1 cellular context compared by ENCODE assay signal in genomic region chr11:83241291-83241946, GRCh38.
A peak's percentile ranks its signal among the peaks of the same experiment; 100 is the strongest.
TF ChIP-seq lines count a peak whose summit lies in the region.

No MANE protein-coding gene starts in this region.

TF ChIP-seq in K562, 482 proteins besides CTCF, POLR2A, EP300 and RAD21 (continued from another document):
- TF ChIP-seq YY1 (IDR thresholded peaks at IDR 0.05; ENCODE audit: borderline replicate concordance in 1 of 3, control insufficient read depth in 1 of 3, extremely low read depth in 1 of 3, insufficient read depth in 3 of 3, insufficient read length in 1 of 3, insufficient replicate concordance in 2 of 3, low read depth in 1 of 3, low read length in 2 of 3) (no peak), FOS (IDR thresholded peaks at IDR 0.05; ENCODE audit: extremely low read depth, insufficient read length) (peak; percentile 18), ZNF217 (CRISPR knock-in tag; IDR thresholded peaks at IDR 0.05) (no peak), ZNF239 (CRISPR knock-in tag; IDR thresholded peaks at IDR 0.05) (no peak), NCOR1 (IDR thresholded peaks at IDR 0.05) (peak; percentile 26; the same call in 1 of the 2 replicates), JUN (IDR thresholded peaks at IDR 0.05; ENCODE audit: borderline replicate concordance, low read depth, low read length) (peak; percentile 76), JUN (CRISPR knock-in tag; IDR thresholded peaks at IDR 0.05; ENCODE audit: borderline replicate concordance) (no peak), ZNF639 (CRISPR knock-in tag; conservative IDR thresholded peaks at IDR 0.05 in 1 of 2, IDR thresholded peaks at IDR 0.05 in 1 of 2) (no peak), EP400 (IDR thresholded peaks at IDR 0.05) (0 out of 2 replicates have a peak, but pooled peaks have one; percentile 17), DPF2 (IDR thresholded peaks at IDR 0.05) (peak; percentile 74), SPI1 (IDR thresholded peaks at IDR 0.05; ENCODE audit: borderline replicate concordance, low read depth, low read length) (0 out of 2 replicates have a peak, but pooled peaks have one; percentile 13), TAF7 (tag; IDR thresholded peaks at IDR 0.05) (no peak), DACH1 (IDR thresholded peaks at IDR 0.05; ENCODE audit: partially characterized antibody) (peak; percentile 36), KDM1A (IDR thresholded peaks at IDR 0.05) (peak in 1 of 2 experiments; percentile 29; a peak in 1 of 4 replicates), EHMT2 (IDR thresholded peaks at IDR 0.05) (peak; percentile 55; the same call in 1 of the 2 replicates), RCOR1 (IDR thresholded peaks at IDR 0.05; ENCODE audit: borderline replicate concordance in 1 of 2, low read depth in 2 of 2, low read length in 2 of 2) (peak in 1 of 2 experiments; percentile 66; a peak in 1 of 4 replicates), SOX6 (IDR thresholded peaks at IDR 0.05) (0 out of 2 replicates have a peak, but pooled peaks have one; percentile 27), ARID1B (IDR thresholded peaks at IDR 0.05) (peak; percentile 76), ZMIZ1 (IDR thresholded peaks at IDR 0.05; ENCODE audit: low read depth in 2 of 2, low read length in 2 of 2) (0 out of 4 replicates have a peak, but pooled peaks of 1 of the 2 experiments have one; percentile 17), MYNN (IDR thresholded peaks at IDR 0.05) (no peak), MYNN (CRISPR knock-in tag; IDR thresholded peaks at IDR 0.05) (no peak), TEAD4 (IDR thresholded peaks at IDR 0.05; ENCODE audit: low read length) (peak; percentile 58), TEAD4 (CRISPR knock-in tag; IDR thresholded peaks at IDR 0.05; ENCODE audit: borderline replicate concordance) (no peak), CBFA2T3 (IDR thresholded peaks at IDR 0.05) (peak; percentile 54), ATF7 (IDR thresholded peaks at IDR 0.05) (peak; percentile 47; the same call in 1 of the 2 replicates), BCOR (IDR thresholded peaks at IDR 0.05) (no peak), SMARCE1 (IDR thresholded peaks at IDR 0.05) (peak; percentile 69; the same call in 1 of the 2 replicates)
TF ChIP-seq in K562: peak in this region for 40.
